ENCODE assay signal across 26 cellular contexts in the genomic region with DNA sequence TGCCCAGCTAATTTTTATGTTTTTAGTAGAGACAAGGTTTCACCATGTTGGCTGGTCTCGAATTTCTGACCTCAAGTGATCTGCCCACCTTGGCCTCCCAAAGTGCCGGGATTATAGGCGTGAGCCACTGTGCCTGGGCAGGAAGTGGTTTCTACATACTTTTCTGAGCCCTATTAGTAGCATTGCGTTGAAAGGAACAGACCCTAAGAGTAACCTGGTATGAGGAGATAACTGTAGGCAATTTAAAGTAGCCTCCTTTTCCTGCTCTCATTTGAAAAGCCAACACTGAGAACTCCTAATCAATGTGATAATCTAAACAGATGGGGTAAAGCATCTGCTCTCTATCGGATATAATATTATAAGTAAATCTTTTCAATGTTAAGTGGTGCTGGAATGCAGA.
"Had no signal": no experiment of that assay in that cellular context is flagged by ENCODE, and none has a peak within 500 bp of the region (broad histone marks: within the 10 kb centered on the region; RNA-seq: fewer than 3 reads in every experiment).

No MANE protein-coding gene starts in this region.

- H3K36me3 ChIP-seq: breast epithelium, pancreas had no signal

- H3K4me3 ChIP-seq: breast epithelium, coronary artery, esophagus muscularis mucosa, gastrocnemius medialis, mucosa of descending colon, pancreas, psoas muscle, right atrium auricular region, spleen, tibial nerve had no signal

- H3K9me3 ChIP-seq: breast epithelium, esophagus muscularis mucosa, gastrocnemius medialis, mucosa of descending colon, pancreas, psoas muscle, right atrium auricular region, spleen, tibial nerve had no signal

- H3K27ac Mint-ChIP-seq: activated CD4-positive, alpha-beta memory T cell treated with anti-CD3 and anti-CD28 coated beads, Interleukin-2, amount 10 ng/mL, durations not matched to agents 7 days and 5 days; activated naive CD8-positive, alpha-beta T cell treated with anti-CD3 and anti-CD28 coated beads for 36 hours; activated T-cell treated with anti-CD3 and anti-CD28 coated beads, Interleukin-2, amount 50 U/mL, for 24 hours; activated T-helper 17 cell treated with anti-CD3 and anti-CD28 coated beads, Interleukin-2, amount 50 U/mL, for 72 hours had no signal

- H3K27me3 Mint-ChIP-seq: activated CD4-positive, alpha-beta memory T cell treated with anti-CD3 and anti-CD28 coated beads, Interleukin-2, amount 10 ng/mL, durations not matched to agents 7 days and 5 days; activated naive CD8-positive, alpha-beta T cell treated with anti-CD3 and anti-CD28 coated beads for 36 hours; activated T-cell treated with anti-CD3 and anti-CD28 coated beads, Interleukin-2, amount 50 U/mL, for 24 hours; activated T-helper 17 cell treated with anti-CD3 and anti-CD28 coated beads, Interleukin-2, amount 50 U/mL, for 72 hours; memory B cell had no signal

- H3K4me1 ChIP-seq: breast epithelium, pancreas had no signal

- H3K4me1 Mint-ChIP-seq: nephron progenitor cell had no signal

- H3K9me3 Mint-ChIP-seq: activated CD4-positive, alpha-beta memory T cell treated with anti-CD3 and anti-CD28 coated beads, Interleukin-2, amount 10 ng/mL, durations not matched to agents 7 days and 5 days; activated T-cell treated with anti-CD3 and anti-CD28 coated beads, Interleukin-2, amount 50 U/mL, for 24 hours; activated T-helper 17 cell treated with anti-CD3 and anti-CD28 coated beads, Interleukin-2, amount 50 U/mL, for 72 hours; memory B cell; nephron progenitor cell had no signal

- H3K27ac ChIP-seq: breast epithelium, coronary artery, esophagus muscularis mucosa, gastrocnemius medialis, pancreas, psoas muscle, right atrium auricular region, spleen, tibial nerve had no signal

- DNase-seq: activated CD4-positive, alpha-beta memory T cell treated with anti-CD3 and anti-CD28 coated beads, Interleukin-2, amount 10 ng/mL, durations not matched to agents 7 days and 5 days; activated CD4-positive, alpha-beta T cell treated with anti-CD3 and anti-CD28 coated beads for 4 hours; activated CD4-positive, CD25-positive, alpha-beta regulatory T cell; activated CD8-positive, alpha-beta memory T cell treated with anti-CD3 and anti-CD28 coated beads, Interleukin-2, amount 50 U/mL, for 4 hours; activated naive CD8-positive, alpha-beta T cell treated with anti-CD3 and anti-CD28 coated beads for 36 hours; activated T-cell treated with anti-CD3 and anti-CD28 coated beads, Interleukin-2, amount 50 U/mL, for 24 hours; amniotic stem cell; gastrocnemius medialis; islet precursor cell; left cardiac atrium; mucosa of descending colon; nephron progenitor cell; pancreas; psoas muscle; spleen; stimulated activated CD4-positive, alpha-beta T cell treated with anti-CD3 and anti-CD28 coated beads, Interleukin-4, amount 100 ng/mL, for 1 hour; stimulated activated naive CD4-positive, alpha-beta T cell treated with Interleukin-2 at 50 U/mL for 16 hours; substantia nigra; T-helper 1 cell had no signal

- H3K4me3 Mint-ChIP-seq: activated CD4-positive, alpha-beta memory T cell treated with anti-CD3 and anti-CD28 coated beads, Interleukin-2, amount 10 ng/mL, durations not matched to agents 7 days and 5 days; activated naive CD8-positive, alpha-beta T cell treated with anti-CD3 and anti-CD28 coated beads for 36 hours; activated T-cell treated with anti-CD3 and anti-CD28 coated beads, Interleukin-2, amount 50 U/mL, for 24 hours; activated T-helper 17 cell treated with anti-CD3 and anti-CD28 coated beads, Interleukin-2, amount 50 U/mL, for 72 hours; memory B cell; nephron progenitor cell had no signal

- H3K27me3 ChIP-seq: breast epithelium, esophagus muscularis mucosa, gastrocnemius medialis, pancreas, right atrium auricular region, spleen, tibial nerve had no signal
